ENCODE assay signal across 8 cellular contexts in the genomic region with DNA sequence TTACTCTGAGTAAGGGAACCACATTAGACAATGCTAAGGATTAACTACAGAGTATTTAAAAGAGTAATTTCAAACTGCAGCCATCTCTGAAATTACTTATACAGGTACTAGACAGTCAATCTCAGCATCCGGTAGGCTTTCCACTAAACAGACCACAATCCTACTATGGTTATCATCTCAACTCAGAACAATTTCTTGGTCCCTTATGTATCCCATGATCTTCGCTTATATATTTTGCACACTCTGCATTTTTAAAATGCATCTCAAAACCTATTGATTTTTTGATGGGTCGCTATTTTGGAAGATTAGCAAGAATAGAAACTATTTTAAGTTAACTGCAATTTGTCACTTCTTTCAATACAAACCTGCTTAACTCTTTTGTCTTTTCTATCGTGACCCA. TPM values are rescaled to one million over a fixed set of nuclear protein-coding genes. Genes with fewer than 3 reads are reported as not detected.
DNase-seq lines count a peak whose midpoint lies in the region; ATAC-seq, FAIRE-seq and TF ChIP-seq lines count a peak whose summit lies in the region.

No MANE protein-coding gene starts in this region.

- H4K20me1 ChIP-seq in K562 (replicated peaks; ENCODE audit: control insufficient read depth, insufficient read depth, low read length): no peaks in the 10 kb centered on the region

- H3K36me3 ChIP-seq in K562 (ENCODE audit: control insufficient read depth, insufficient read depth, low read length): peaks cover 23% of the 10 kb centered on the region

- in situ Hi-C loops in K562 (cut with MboI): no loop called here

- H3K27me3 ChIP-seq in HL-60 (ENCODE audit: insufficient read depth, poor library complexity, severe bottlenecking) (no peaks in the 10 kb centered on the region), K562 (ENCODE audit: control insufficient read depth in 2 of 2, insufficient read depth in 2 of 2, low read length in 2 of 2) (no peaks in the 10 kb centered on the region), mononuclear cell (ENCODE audit: insufficient read depth, low read length) (no peaks in the 10 kb centered on the region)

- H2AFZ ChIP-seq in K562 (ENCODE audit: low read depth, low read length): no peak overlapping the region

- intact Hi-C loops in K562 (cut with micrococcal nuclease): loop anchor here (5.0 kb wide), 1 partner anchor 49 kb away; no protein-coding TSS in a partner anchor

- POLR2A ChIA-PET in AG04449 (lab: Yijun Ruan, JAX) (interaction anchor here (0.9 kb wide), 1 partner anchor 60 kb away, joined by 3 read pairs; no protein-coding TSS in a partner anchor), K562 (lab: Yijun Ruan, JAX) (interaction anchor here (0.6 to 0.9 kb wide), 2 partner anchors 15 to 194 kb away, joined by 3 to 5 read pairs; no protein-coding TSS in a partner anchor)

- no peak for ATAC-seq in K562
- ATAC-seq in GM18867 (IDR thresholded peaks at IDR 0.05; ENCODE audit: unreplicated experiment): no peak
- no peak for ATAC-seq in HG03439 (IDR thresholded peaks at IDR 0.05; ENCODE audit: unreplicated experiment)
- ATAC-seq in GM21390 (IDR thresholded peaks at IDR 0.05; ENCODE audit: unreplicated experiment): no peak

- H3K9me1 ChIP-seq in K562 (ENCODE audit: control insufficient read depth, insufficient read depth, low read length): no peaks in the 10 kb centered on the region

- TF ChIP-seq EP300 in K562 (IDR thresholded peaks at IDR 0.05; ENCODE audit: low read length): no peak

- no peak for TF ChIP-seq CTCF in AG04449 (IDR thresholded peaks at IDR 0.05; ENCODE audit: insufficient read depth, low read length, missing control alignments)
- no peak for TF ChIP-seq CTCF in HL-60 (IDR thresholded peaks at IDR 0.05; ENCODE audit: insufficient read depth, low read length)
- no peak for TF ChIP-seq CTCF in K562 (IDR thresholded peaks at IDR 0.05 in 2 of 3, conservative IDR thresholded peaks at IDR 0.05 in 1 of 3; ENCODE audit: insufficient read depth in 2 of 3, low read depth in 1 of 3, low read length in 3 of 3)

- peak overlapping the region in 1 of 2 experiments; percentile 87; a peak in 2 of 4 replicates for H3K9ac ChIP-seq in K562 (ENCODE audit: insufficient read depth in 1 of 2, low read depth in 2 of 2, low read length in 2 of 2)

- WGBS in K562 (ENCODE audit: insufficient coverage, low coverage, missing lambda C conversion rate): 3% methylated on average over 4 of the region's 4 CpGs

- H3K27ac ChIP-seq in HL-60 (replicated peaks): peak overlapping the region; percentile 71; the same call in 1 of the 2 replicates
- H3K27ac ChIP-seq in K562 (ENCODE audit: extremely low read depth, low read depth, low read length): peak overlapping the region; percentile 85; the same call in 1 of the 3 replicates

- peak overlapping the region; percentile 79 for H3K4me2 ChIP-seq in K562 (ENCODE audit: insufficient read depth, low read length)

- no peak for TF ChIP-seq RAD21 in K562 (CRISPR knock-in tag; conservative IDR thresholded peaks at IDR 0.05 in 1 of 2, IDR thresholded peaks at IDR 0.05 in 1 of 2)

- H3K4me3 ChIP-seq in AG04449 (ENCODE audit: low read depth, low read length): peak overlapping the region; percentile 71
- peak overlapping the region; percentile 86 for H3K4me3 ChIP-seq in HL-60 (replicated peaks; ENCODE audit: insufficient read depth, low read length)
- H3K4me3 ChIP-seq in K562: peak overlapping the region; percentile 84
- H3K4me3 ChIP-seq in mononuclear cell (ENCODE audit: low read length): peak overlapping the region; percentile 63

- DNase-seq in AG04449 (ENCODE audit: low read depth, low spot score) (no peak), HL-60 (ENCODE audit: low read depth in 1 of 2, low spot score in 1 of 2) (no peak), K562 (ENCODE audit: extremely low read depth in 1 of 4, low spot score in 3 of 4) (peak in 1 of 4 experiments; percentile 25), GF-D8 (lab: John Stamatoyannopoulos, UW) (no peak)

- no peak for TF ChIP-seq POLR2A in K562 (conservative IDR thresholded peaks at IDR 0.05)

- BruUV-seq in K562 (replicated peaks; lab: Mats Ljungman, UMichigan): TSS peak; percentile 46

- CTCF ChIA-PET in AG04449 (lab: Yijun Ruan, JAX): interaction anchor here (0.7 to 4.6 kb wide), 11 partner anchors 9 to 530 kb away, joined by 3 to 29 read pairs (median 5); no protein-coding TSS in a partner anchor
- CTCF ChIA-PET in K562 (lab: Yijun Ruan, JAX; ENCODE audit: low intra/inter-chr PET ratio): no interaction called here

- peaks cover 70% of the 10 kb centered on the region for H3K79me2 ChIP-seq in K562 (ENCODE audit: control insufficient read depth, insufficient read depth, low read length)

- no peak for FAIRE-seq in K562 (lab: Jason Lieb, UNC)

- H3K4me1 ChIP-seq in K562 (replicated peaks in 1 of 2; ENCODE audit: control insufficient read depth in 2 of 2, insufficient read depth in 2 of 2, low read length in 2 of 2): peaks cover 12 to 51% of the 10 kb centered on the region in 2 experiments
- peaks cover 35% of the 10 kb centered on the region for H3K4me1 ChIP-seq in mononuclear cell (ENCODE audit: insufficient read depth, low read length)

- H3K9me3 ChIP-seq in K562 (replicated peaks; ENCODE audit: control insufficient read depth, insufficient read depth, low read depth, low read length) (no peaks in the 10 kb centered on the region), mononuclear cell (ENCODE audit: low read depth, low read length) (no peaks in the 10 kb centered on the region)

TF ChIP-seq in K562, 482 proteins besides CTCF, POLR2A, EP300 and RAD21 (continues in another document):
- no peak for TF ChIP-seq TCF7L2 (IDR thresholded peaks at IDR 0.05; ENCODE audit: low read depth, low read length)
- TF ChIP-seq, protein P1, sequence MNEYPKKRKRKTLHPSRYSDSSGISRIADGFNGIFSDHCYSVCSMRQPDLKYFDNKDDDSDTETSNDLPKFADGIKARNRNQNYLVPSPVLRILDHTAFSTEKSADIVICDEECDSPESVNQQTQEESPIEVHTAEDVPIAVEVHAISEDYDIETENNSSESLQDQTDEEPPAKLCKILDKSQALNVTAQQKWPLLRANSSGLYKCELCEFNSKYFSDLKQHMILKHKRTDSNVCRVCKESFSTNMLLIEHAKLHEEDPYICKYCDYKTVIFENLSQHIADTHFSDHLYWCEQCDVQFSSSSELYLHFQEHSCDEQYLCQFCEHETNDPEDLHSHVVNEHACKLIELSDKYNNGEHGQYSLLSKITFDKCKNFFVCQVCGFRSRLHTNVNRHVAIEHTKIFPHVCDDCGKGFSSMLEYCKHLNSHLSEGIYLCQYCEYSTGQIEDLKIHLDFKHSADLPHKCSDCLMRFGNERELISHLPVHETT (CRISPR knock-in tag; conservative IDR thresholded peaks at IDR 0.05 in 1 of 2, IDR thresholded peaks at IDR 0.05 in 1 of 2): no peak
- TF ChIP-seq KDM1A (IDR thresholded peaks at IDR 0.05): 0 out of 4 replicates have a peak, but pooled peaks of 1 of the 2 experiments have one; percentile 22
- no peak for TF ChIP-seq TCFL5 (CRISPR knock-in tag; conservative IDR thresholded peaks at IDR 0.05)
- TF ChIP-seq MAFF (IDR thresholded peaks at IDR 0.05; ENCODE audit: low read length): peak; percentile 86
- no peak for TF ChIP-seq ZNF444 (CRISPR knock-in tag; IDR thresholded peaks at IDR 0.05)
- TF ChIP-seq POLR2H (tag; IDR thresholded peaks at IDR 0.05; ENCODE audit: low read depth): peak; percentile 29; the same call in 1 of the 2 replicates
- TF ChIP-seq C11orf30 (IDR thresholded peaks at IDR 0.05; ENCODE audit: low read depth): peak; percentile 93
- TF ChIP-seq ZFPM2 (CRISPR knock-in tag; IDR thresholded peaks at IDR 0.05): 0 out of 2 replicates have a peak, but pooled peaks have one; percentile 17
- TF ChIP-seq EHMT2 (IDR thresholded peaks at IDR 0.05): no peak
- no peak for TF ChIP-seq ZNF224 (CRISPR knock-in tag; IDR thresholded peaks at IDR 0.05)
- TF ChIP-seq HNRNPH1 (optimal IDR thresholded peaks at IDR 0.05; ENCODE audit: low read depth, low read length): no peak
- TF ChIP-seq TCF7 (IDR thresholded peaks at IDR 0.05; ENCODE audit: borderline replicate concordance): no peak
- no peak for TF ChIP-seq RBM22 (IDR thresholded peaks at IDR 0.05; ENCODE audit: low read depth, low read length, poor library complexity, severe bottlenecking)
- TF ChIP-seq TBL1XR1 (IDR thresholded peaks at IDR 0.05; ENCODE audit: low read length in 2 of 2): no peak
- TF ChIP-seq, protein P2, sequence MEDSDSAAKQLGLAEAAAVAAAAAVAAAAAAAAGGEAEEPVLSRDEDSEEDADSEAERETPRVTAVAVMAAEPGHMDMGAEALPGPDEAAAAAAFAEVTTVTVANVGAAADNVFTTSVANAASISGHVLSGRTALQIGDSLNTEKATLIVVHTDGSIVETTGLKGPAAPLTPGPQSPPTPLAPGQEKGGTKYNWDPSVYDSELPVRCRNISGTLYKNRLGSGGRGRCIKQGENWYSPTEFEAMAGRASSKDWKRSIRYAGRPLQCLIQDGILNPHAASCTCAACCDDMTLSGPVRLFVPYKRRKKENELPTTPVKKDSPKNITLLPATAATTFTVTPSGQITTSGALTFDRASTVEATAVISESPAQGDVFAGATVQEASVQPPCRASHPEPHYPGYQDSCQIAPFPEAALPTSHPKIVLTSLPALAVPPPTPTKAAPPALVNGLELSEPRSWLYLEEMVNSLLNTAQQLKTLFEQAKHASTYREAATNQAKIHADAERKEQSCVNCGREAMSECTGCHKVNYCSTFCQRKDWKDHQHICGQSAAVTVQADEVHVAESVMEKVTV (CRISPR knock-in tag; IDR thresholded peaks at IDR 0.05): 0 out of 2 replicates have a peak, but pooled peaks have one; percentile 5
- TF ChIP-seq MAFK (IDR thresholded peaks at IDR 0.05; ENCODE audit: low read length): peak; percentile 88

RNA-seq across cellular contexts. Expression of a gene that starts 1.4 kb away (rescaled TPM):
- total RNA-seq in K562 (2011; cell fraction: chromatin; rRNA removed; ENCODE audit: low replicate concordance): 227 and 404 TPM in 2 replicates
- total RNA-seq in K562 (2011; cell fraction: nucleolus; rRNA removed): 86.1 and 111 TPM in 2 replicates
- total RNA-seq in K562 (2011; cell fraction: nucleoplasm; rRNA removed): 148 and 198 TPM in 2 replicates
- total RNA-seq in K562 (2014; rRNA removed) (95.7 and 100 TPM in 2 replicates), K562 (2014; rRNA removed; fragmentation: Illumina TruSeq; extraction: Trizol) (77.5 and 91.2 TPM in 2 replicates), K562 (2015; rRNA removed; fragmentation: Illumina TruSeq; extraction: Trizol) (86.4 and 92.5 TPM in 2 replicates), K562 (2021) (83.2 and 95.5 TPM in 2 replicates), mononuclear cell (104 TPM)
- polyA plus RNA-seq in K562 (2011; rRNA removed) (131 and 136 TPM in 2 replicates), K562 (2014; fragmentation: Illumina TruSeq; extraction: Trizol) (55.4 and 84.5 TPM in 2 replicates), K562 (2014; fragmentation: Nextera tagmentation; extraction: Ambion mirVana) (10 to 100 TPM; 23.5 to 35.1 TPM), K562 (2014; rRNA removed) (56.0 and 57.5 TPM in 2 replicates)
- polyA plus RNA-seq in K562 (2011; cell fraction: cytosol; rRNA removed): 91.1 and 105 TPM in 2 replicates
- polyA plus RNA-seq in K562 (2011; cell fraction: nucleus; rRNA removed): 191 and 198 TPM in 2 replicates
- 46.2 and 49.6 TPM in 2 replicates for polyA plus RNA-seq in K562 (2012)
- polyA minus RNA-seq in K562 (2011; rRNA and poly(A)+ RNA removed): 277 and 310 TPM in 2 replicates
- 99.1 and 116 TPM in 2 replicates for polyA minus RNA-seq in K562 (2011; cell fraction: cytosol; rRNA and poly(A)+ RNA removed)
- 93.0 and 173 TPM in 2 replicates for polyA minus RNA-seq in K562 (2011; cell fraction: nucleus; rRNA and poly(A)+ RNA removed)
